12 cellular contexts compared by ENCODE assay signal in genomic region chr11:9571071-9571765, GRCh38. TPM values are rescaled to one million over a fixed set of nuclear protein-coding genes. Genes with fewer than 3 reads are reported as not detected.
DNase-seq lines count a peak whose midpoint lies in the region; ATAC-seq and TF ChIP-seq lines count a peak whose summit lies in the region.
"Had no signal": no experiment of that assay in that cellular context is flagged by ENCODE, and none has a peak within 500 bp of the region (broad histone marks: within the 10 kb centered on the region; RNA-seq: fewer than 3 reads in every experiment).

No MANE protein-coding gene starts in this region.

- no peaks in the 10 kb centered on the region for H3K27me3 ChIP-seq in CD8-positive, alpha-beta memory T cell (ENCODE audit: insufficient read depth, low read length, poor library complexity, severe bottlenecking)

- H3K4me3 Mint-ChIP-seq in CD8-positive, alpha-beta memory T cell = peak overlapping the region in 6 of 7 donors; percentile 81 to 87 (median 84)
- peak overlapping the region; percentile 75 for H3K4me3 Mint-ChIP-seq in central memory CD8-positive, alpha-beta T cell
- peak overlapping the region; percentile 87 to 88 (median 88) for H3K4me3 Mint-ChIP-seq in nephron

- POLR2A ChIA-PET in CD8-positive, alpha-beta memory T cell (lab: Charles Lee) = no interaction called here

- no peak for DNase-seq in CD8-positive, alpha-beta memory T cell
- DNase-seq in NAMALWA (ENCODE audit: low spot score) (peak; percentile 36), COR-L47 (lab: John Stamatoyannopoulos, UW) (no peak), NCI-H2107 treated with DMSO at 0.1 percent for 48 hours (lab: John Stamatoyannopoulos, UW; ENCODE audit: unreplicated experiment) (no peak), germinal center (ENCODE audit: low spot score) (no peak)
- DNase-seq in central memory CD8-positive, alpha-beta T cell (ENCODE audit: low spot score in 2 of 2) = no peak
- DNase-seq: amniotic stem cell; effector memory CD4-positive, alpha-beta T cell; KG1; Right ventricle myocardium superior had no signal

- H3K27ac ChIP-seq in CD8-positive, alpha-beta memory T cell (ENCODE audit: low read depth, low read length) = no peak overlapping the region

- H3K4me3 ChIP-seq in CD8-positive, alpha-beta memory T cell (ENCODE audit: low read length) = no peak overlapping the region

- peaks cover 0 to 11% (median 0%) of the 10 kb centered on the region in 3 donors for H3K36me3 Mint-ChIP-seq in CD8-positive, alpha-beta memory T cell
- peaks cover 11% of the 10 kb centered on the region for H3K36me3 Mint-ChIP-seq in central memory CD8-positive, alpha-beta T cell (ENCODE audit: insufficient read depth)
- peaks cover 4% of the 10 kb centered on the region for H3K36me3 Mint-ChIP-seq in nephron (ENCODE audit: low read depth)

- peak overlapping the region in 1 of 8 donors; percentile 75 for H3K27ac Mint-ChIP-seq in CD8-positive, alpha-beta memory T cell
- H3K27ac Mint-ChIP-seq in central memory CD8-positive, alpha-beta T cell (ENCODE audit: low read depth) = no peak overlapping the region
- H3K27ac Mint-ChIP-seq in nephron = peak overlapping the region; percentile 83 to 88 (median 85)

- no peak for TF ChIP-seq CTCF in nephron (IDR thresholded peaks at IDR 0.05; ENCODE audit: unreplicated experiment in 3 of 3)

- peaks cover 17 to 28% (median 28%) of the 10 kb centered on the region in 3 donors for H3K4me1 Mint-ChIP-seq in CD8-positive, alpha-beta memory T cell
- peaks cover 24% of the 10 kb centered on the region for H3K4me1 Mint-ChIP-seq in central memory CD8-positive, alpha-beta T cell
- H3K4me1 Mint-ChIP-seq in nephron = peaks cover 61% of the 10 kb centered on the region

- peaks cover 5% of the 10 kb centered on the region for H3K4me1 ChIP-seq in CD8-positive, alpha-beta memory T cell (ENCODE audit: insufficient read depth, low read length)

- H3K27me3 Mint-ChIP-seq in CD8-positive, alpha-beta memory T cell = no peaks in the 10 kb centered on the region
- H3K27me3 Mint-ChIP-seq in central memory CD8-positive, alpha-beta T cell = no peaks in the 10 kb centered on the region
- peaks cover 4% of the 10 kb centered on the region for H3K27me3 Mint-ChIP-seq in nephron (ENCODE audit: low read depth)

- no peaks in the 10 kb centered on the region for H3K9me3 ChIP-seq in CD8-positive, alpha-beta memory T cell (ENCODE audit: low read length)

- no peaks in the 10 kb centered on the region for H3K9me3 Mint-ChIP-seq in CD8-positive, alpha-beta memory T cell
- no peaks in the 10 kb centered on the region for H3K9me3 Mint-ChIP-seq in central memory CD8-positive, alpha-beta T cell
- no peaks in the 10 kb centered on the region for H3K9me3 Mint-ChIP-seq in nephron

- H3K36me3 ChIP-seq in CD8-positive, alpha-beta memory T cell (ENCODE audit: insufficient read depth, low read length) = no peaks in the 10 kb centered on the region

- ATAC-seq in central memory CD8-positive, alpha-beta T cell (replicated peaks; ENCODE audit: extremely low read depth, poor library complexity, severe bottlenecking) = no peak
- no peak for ATAC-seq in SK-N-SH treated with all-trans-retinoic acid at 6 μM for 48 hours

- CTCF ChIA-PET in CD8-positive, alpha-beta memory T cell (lab: Charles Lee) = no interaction called here

TF ChIP-seq in SK-N-SH treated with all-trans-retinoic acid at 6 μM for 48 hours, 23 proteins besides CTCF, POLR2A, EP300 and RAD21:
- TF ChIP-seq TOX (CRISPR knock-in tag; IDR thresholded peaks at IDR 0.05; ENCODE audit: borderline replicate concordance) = no peak
- no peak for TF ChIP-seq PATZ1 (CRISPR knock-in tag; IDR thresholded peaks at IDR 0.05; ENCODE audit: borderline replicate concordance)
- TF ChIP-seq SNAI2 (CRISPR knock-in tag; IDR thresholded peaks at IDR 0.05) = no peak
- no peak for TF ChIP-seq TCF4 (CRISPR knock-in tag; IDR thresholded peaks at IDR 0.05; ENCODE audit: borderline replicate concordance)
- no peak for TF ChIP-seq ARNTL (CRISPR knock-in tag; IDR thresholded peaks at IDR 0.05; ENCODE audit: borderline replicate concordance, low read depth)
- TF ChIP-seq POU6F1 (CRISPR knock-in tag; IDR thresholded peaks at IDR 0.05; ENCODE audit: borderline replicate concordance, low read depth) = no peak
- no peak for TF ChIP-seq OSR1 (CRISPR knock-in tag; IDR thresholded peaks at IDR 0.05)

RNA-seq across cellular contexts. Expression of gene WEE1, which starts 2.3 kb away (rescaled TPM):
- total RNA-seq in CD8-positive, alpha-beta memory T cell = 10 to 100 TPM; 46.9 to 49.8 TPM
- polyA plus RNA-seq in CD8-positive, alpha-beta memory T cell = 8.1 TPM
